ENCODE assay signal across 1 cellular context in genomic region chr4:108355523-108356208, GRCh38.
TF ChIP-seq lines count a peak whose summit lies in the region.

No MANE protein-coding gene starts in this region.

TF ChIP-seq in GM23338, 12 proteins besides CTCF, POLR2A, EP300 and RAD21 (continued from another document):
- no peak for TF ChIP-seq ZNF462 (CRISPR knock-in tag; IDR thresholded peaks at IDR 0.05)
- TF ChIP-seq EZH2 (IDR thresholded peaks at IDR 0.05; ENCODE audit: low read depth, unreplicated experiment) = no peak
- no peak for TF ChIP-seq ZNF114 (CRISPR knock-in tag; IDR thresholded peaks at IDR 0.05)
- TF ChIP-seq JUNB (IDR thresholded peaks at IDR 0.05; ENCODE audit: unreplicated experiment) = no peak
